Comparison of ENCODE assay signal across 8 cellular contexts in the genomic region with DNA sequence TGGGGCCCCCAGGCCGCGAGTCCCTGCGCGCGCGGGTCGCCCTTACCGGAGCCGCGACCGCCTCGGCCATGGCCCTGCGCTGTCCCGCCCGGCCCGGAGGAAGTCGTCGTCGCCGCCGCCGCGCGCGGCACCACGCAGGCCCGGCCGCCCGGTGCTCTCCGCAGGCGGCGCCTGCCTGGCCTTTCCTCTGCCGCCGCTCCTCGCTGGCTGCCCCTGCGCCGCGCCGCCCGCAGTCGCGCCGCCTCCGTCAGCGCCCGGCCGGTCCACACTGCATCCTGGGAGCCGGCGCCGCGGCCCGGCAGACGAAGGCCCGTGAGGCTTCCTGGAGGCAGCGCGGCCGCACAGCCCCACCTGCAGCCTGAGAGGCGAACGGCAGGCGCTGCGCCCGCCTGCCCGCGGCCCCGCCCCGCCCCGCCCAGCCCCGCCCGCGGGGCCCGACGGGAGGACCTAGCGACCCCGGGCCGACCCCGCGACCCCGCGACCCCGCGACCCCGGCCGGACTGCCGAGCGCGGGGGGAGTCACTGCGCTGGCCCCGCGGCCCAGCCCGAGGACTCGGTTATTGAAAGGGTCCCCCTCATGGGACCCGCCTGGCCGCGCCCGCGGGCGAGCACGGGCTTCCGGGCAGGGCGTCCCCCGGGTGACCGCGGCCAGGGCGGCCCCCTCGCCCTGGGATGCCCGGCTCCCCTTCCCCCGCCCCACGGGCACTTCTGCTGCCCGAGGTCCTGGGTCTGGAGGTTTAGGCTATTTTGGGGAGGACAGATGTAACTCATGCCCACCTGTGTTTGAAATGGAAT. TPM values are rescaled to one million over a fixed set of nuclear protein-coding genes. Genes with fewer than 3 reads are reported as not detected.
DNase-seq lines count a peak whose midpoint lies in the region; ATAC-seq lines count a peak whose summit lies in the region.

A gene (minus strand): TSS at position 343 of the 795 bp plus-strand sequence. CDS start 273 bp downstream, at position 70.

- WGBS in esophagus, 2 donors = 0% methylated on average over 30 to 109 of the region's 109 CpGs

- H3K9ac ChIP-seq in muscle layer of colon (ENCODE audit: low read length) = peak within 1 kb of the TSS; percentile 57

- peak within 1 kb of the TSS; percentile 87 to 93 for H3K27ac ChIP-seq in esophagus (ENCODE audit: low read depth in 2 of 2, low read length in 1 of 2)
- peak within 1 kb of the TSS; percentile 75 for H3K27ac ChIP-seq in muscle layer of colon (ENCODE audit: low read depth, low read length)

- in situ Hi-C loops in Caki2 (cut with HindIII; ENCODE audit: low pct_unique_long_range_greater_than_20kb, low sequenced_read_pairs) = no loop called here

- ATAC-seq in GM19455 (IDR thresholded peaks at IDR 0.05; ENCODE audit: unreplicated experiment) = peak; percentile 94

- H3K4me1 ChIP-seq in esophagus (ENCODE audit: control insufficient read depth in 2 of 2, insufficient read depth in 2 of 2, low read length in 1 of 2) (peaks cover 0 to 5% of the 10 kb centered on the region in 2 donors), muscle layer of colon (ENCODE audit: insufficient read depth, low read length) (peaks cover 18% of the 10 kb centered on the region)

- H3K27me3 ChIP-seq in esophagus (ENCODE audit: control insufficient read depth in 1 of 2, insufficient read depth in 2 of 2, low read length in 2 of 2) (no peaks in the 10 kb centered on the region), muscle layer of colon (ENCODE audit: control insufficient read depth in 1 of 2, insufficient read depth in 2 of 2, low read length in 2 of 2) (no peaks in the 10 kb centered on the region)

- peak within 1 kb of the TSS; percentile 64 to 95 for H3K4me3 ChIP-seq in esophagus (ENCODE audit: low read depth in 1 of 2, low read length in 2 of 2)
- peak within 1 kb of the TSS; percentile 68 to 78 for H3K4me3 ChIP-seq in muscle layer of colon (ENCODE audit: low read depth in 1 of 2, low read length in 2 of 2)

- H3K9me3 ChIP-seq in esophagus (ENCODE audit: control insufficient read depth in 2 of 2, insufficient read depth in 1 of 2, low read depth in 1 of 2, low read length in 1 of 2) (no peaks in the 10 kb centered on the region), muscle layer of colon (ENCODE audit: low read length) (no peaks in the 10 kb centered on the region)

- H3K36me3 ChIP-seq in esophagus (ENCODE audit: control insufficient read depth in 2 of 2, insufficient read depth in 2 of 2, low read length in 1 of 2) (peaks cover 12 to 13% of the 10 kb centered on the region in 2 donors), muscle layer of colon (ENCODE audit: insufficient read depth, low read length) (peaks cover 13% of the 10 kb centered on the region)

- DNase-seq in Caki2 (ENCODE audit: low read depth) (peak; percentile 67), HK-2 (ENCODE audit: unreplicated experiment) (peak; percentile 87), OCI-M1 (lab: John Stamatoyannopoulos, UW) (peak; percentile 82), activated T-cell treated with anti-CD3 and anti-CD28 coated beads for 48 hours (ENCODE audit: low read depth) (peak; percentile 86)
- peak; percentile 59 to 63 for DNase-seq in stimulated activated CD8-positive, alpha-beta memory T cell treated with anti-CD3 and anti-CD28 coated beads, Interleukin-7, amount 100 ng/mL, for 1 hour (ENCODE audit: low read depth in 2 of 2)

RNA-seq across cellular contexts. Expression of the gene that starts here (rescaled TPM):
- total RNA-seq in Caki2 (2014; rRNA removed; shearing (Covaris generic); ENCODE audit: low replicate concordance) = 41.4 and 48.6 TPM in 2 replicates
- 1 to 10 TPM; 5.1 to 6.3 TPM for polyA plus RNA-seq in esophagus

Comparison
In these comparisons a context has a peak if more than half of its experiments do, and no peak if none do; other contexts are left out.
1. Peak in every context shown above with its lines: DNase-seq, ATAC-seq, H3K4me3 ChIP-seq and H3K27ac ChIP-seq.